ENCODE assay signal across 23 cellular contexts in genomic region chr5:1660511-1660910, GRCh38.
"Had no signal": no experiment of that assay in that cellular context is flagged by ENCODE, and none has a peak within 500 bp of the region (broad histone marks: within the 10 kb centered on the region; RNA-seq: fewer than 3 reads in every experiment).

No MANE protein-coding gene starts in this region.

- H3K27me3 ChIP-seq: vagina had no signal

- H3K36me3 Mint-ChIP-seq: activated naive CD8-positive, alpha-beta T cell had no signal

- H3K4me1 ChIP-seq: gastroesophageal sphincter, heart right ventricle, lower lobe of right lung, tibial nerve, vagina had no signal

- H3K36me3 ChIP-seq: gastroesophageal sphincter, heart right ventricle, lower lobe of right lung, tibial nerve, vagina had no signal

- H3K4me3 Mint-ChIP-seq: activated B cell treated with CpG ODN at 0.5 μM for 24 hours; activated CD8-positive, alpha-beta T cell treated with anti-CD3 and anti-CD28 coated beads for 36 hours; activated naive CD8-positive, alpha-beta T cell; immature natural killer cell; nephron; stimulated activated naive CD8-positive, alpha-beta T cell treated with anti-CD3 and anti-CD28 coated beads, Interleukin-15, Interleukin-2, amounts not matched to agents 100 ng/mL and 50 ng/mL, for 24 hours had no signal

- H3K9me3 Mint-ChIP-seq: activated B cell treated with CpG ODN at 0.5 μM for 24 hours; activated CD8-positive, alpha-beta T cell treated with anti-CD3 and anti-CD28 coated beads for 36 hours; activated T-helper 2 cell treated with anti-CD3 and anti-CD28 coated beads, Interferon-gamma antibody, Interleukin-2, Interleukin-4, amounts not matched to agents 10 μg/mL and 5 μg/mL and 100 μg/mL, durations not matched to agents 14 hours and 24 hours and 36 hours; immature natural killer cell; nephron; stimulated activated naive CD8-positive, alpha-beta T cell treated with anti-CD3 and anti-CD28 coated beads, Interleukin-15, Interleukin-2, amounts not matched to agents 100 ng/mL and 50 ng/mL, for 24 hours had no signal

- H3K27ac ChIP-seq: gastroesophageal sphincter, heart right ventricle, lower lobe of right lung, tibial nerve, vagina had no signal

- H3K9me3 ChIP-seq: gastroesophageal sphincter, heart right ventricle, lower lobe of right lung, tibial nerve, vagina had no signal

- FAIRE-seq: bronchial epithelial cell had no signal

- H3K27ac Mint-ChIP-seq: activated B cell treated with CpG ODN at 0.5 μM for 24 hours; activated CD8-positive, alpha-beta T cell treated with anti-CD3 and anti-CD28 coated beads for 36 hours; activated naive CD8-positive, alpha-beta T cell; activated T-helper 2 cell treated with anti-CD3 and anti-CD28 coated beads, Interferon-gamma antibody, Interleukin-2, Interleukin-4, amounts not matched to agents 10 μg/mL and 5 μg/mL and 100 μg/mL, durations not matched to agents 14 hours and 24 hours and 36 hours; immature natural killer cell; nephron; progenitor cell of endocrine pancreas; stimulated activated naive CD8-positive, alpha-beta T cell treated with anti-CD3 and anti-CD28 coated beads, Interleukin-15, Interleukin-2, amounts not matched to agents 100 ng/mL and 50 ng/mL, for 24 hours had no signal

- H3K4me3 ChIP-seq: gastroesophageal sphincter, heart right ventricle, lower lobe of right lung, tibial nerve, vagina had no signal

- H3K4me1 Mint-ChIP-seq: activated B cell treated with CpG ODN at 0.5 μM for 24 hours, immature natural killer cell, nephron had no signal

- DNase-seq: activated B cell treated with CpG ODN at 0.5 μM for 24 hours; activated CD4-positive, alpha-beta T cell treated with anti-CD3 and anti-CD28 coated beads for 4 hours; activated CD8-positive, alpha-beta T cell treated with anti-CD3 and anti-CD28 coated beads for 36 hours; cerebellar nuclear complex; cortex of kidney; effector CD4-positive, alpha-beta T cell; heart right ventricle; immature natural killer cell; lower lobe of right lung; midbrain; occipital lobe; stimulated activated CD4-positive, alpha-beta T cell treated with anti-CD3 and anti-CD28 coated beads, Interleukin-2, amount 100 ng/mL, for 24 hours; T-helper 1 cell; T-helper 9 cell had no signal
